Comparison of ENCODE assay signal across 1 cellular context in genomic region chr18:4207383-4207782, GRCh38.
A peak's percentile ranks its signal among the peaks of the same experiment; 100 is the strongest.
TF ChIP-seq lines count a peak whose summit lies in the region.

No MANE protein-coding gene starts in this region.

TF ChIP-seq in GM23338, 12 proteins besides CTCF, POLR2A, EP300 and RAD21 (continued from another document):
- TF ChIP-seq ZNF462 (CRISPR knock-in tag; IDR thresholded peaks at IDR 0.05) (peak; percentile 20; the same call in 1 of the 2 replicates), STAT1 (IDR thresholded peaks at IDR 0.05; ENCODE audit: unreplicated experiment) (no peak)
TF ChIP-seq in GM23338: peak in this region for 1.
